ENCODE assay signal across 8 cellular contexts in genomic region chr11:8871283-8871775, GRCh38. TPM values are rescaled to one million over a fixed set of nuclear protein-coding genes. Genes with fewer than 3 reads are reported as not detected.
DNase-seq lines count a peak whose midpoint lies in the region; ATAC-seq and TF ChIP-seq lines count a peak whose summit lies in the region.

No MANE protein-coding gene starts in this region.

- DNase-seq in NCI-H748 (lab: John Stamatoyannopoulos, UW; ENCODE audit: unreplicated experiment) = peak; percentile 53
- DNase-seq in NCI-H748 treated with DMSO at 0.1 percent for 48 hours (lab: John Stamatoyannopoulos, UW) = no peak
- DNase-seq in NCI-H345 (lab: John Stamatoyannopoulos, UW) = peak; percentile 36
- DNase-seq in breast epithelium (ENCODE audit: low spot score in 2 of 2) = peak; percentile 54 to 56
- DNase-seq in iPS-NIHi11 (ENCODE audit: low spot score) = peak; percentile 60

- H3K4me3 ChIP-seq in breast epithelium (peak overlapping the region; percentile 72 to 94 (median 76)), skeletal muscle satellite cell (ENCODE audit: low read length) (peak overlapping the region; percentile 87)

- peak overlapping the region; percentile 75 for H3K4me2 ChIP-seq in skeletal muscle satellite cell (ENCODE audit: low read length)

- intact Hi-C loops in breast epithelium (cut with DNase I; ENCODE audit: low total_unique reads) = no loop called here

- TF ChIP-seq POLR2A in breast epithelium (IDR thresholded peaks at IDR 0.05) = no peak

- no peak for TF ChIP-seq CTCF in breast epithelium (IDR thresholded peaks at IDR 0.05)

- H3K4me1 ChIP-seq in breast epithelium (peaks cover 0 to 7% of the 10 kb centered on the region in 2 donors), skeletal muscle satellite cell (ENCODE audit: control insufficient read depth, insufficient read depth, low read length) (peaks cover 35% of the 10 kb centered on the region)

- H3K9ac ChIP-seq in skeletal muscle satellite cell (ENCODE audit: low read depth, low read length) = peak overlapping the region; percentile 83

- H3K36me3 ChIP-seq in breast epithelium (no peaks in the 10 kb centered on the region), skeletal muscle satellite cell (ENCODE audit: insufficient read depth, low read length) (no peaks in the 10 kb centered on the region)

- H3K9me3 ChIP-seq in breast epithelium (no peaks in the 10 kb centered on the region), skeletal muscle satellite cell (replicated peaks; ENCODE audit: low read length) (no peaks in the 10 kb centered on the region)

- no peak for ATAC-seq in GM21367 (IDR thresholded peaks at IDR 0.05; ENCODE audit: unreplicated experiment)
- no peak for ATAC-seq in GM18907 (IDR thresholded peaks at IDR 0.05; ENCODE audit: unreplicated experiment)

- H3K27me3 ChIP-seq in breast epithelium (no peaks in the 10 kb centered on the region), skeletal muscle satellite cell (ENCODE audit: control insufficient read depth, insufficient read depth, low read length) (no peaks in the 10 kb centered on the region)

- peak overlapping the region; percentile 87 to 96 for H3K27ac ChIP-seq in breast epithelium

RNA-seq across cellular contexts. Expression of gene AKIP1, which starts 39.7 kb away (rescaled TPM):
- total RNA-seq in breast epithelium = 10 to 100 TPM; 19.2 to 29.0 (median 27.5) TPM
- total RNA-seq in skeletal muscle satellite cell (2012; rRNA removed) = 28.4 and 32.5 TPM in 2 replicates
